In genomic region chr10:102416181-102417094, GRCh38 we compare ENCODE assay signal across 29 cellular contexts. TPM values are rescaled to one million over a fixed set of nuclear protein-coding genes. Genes with fewer than 3 reads are reported as not detected.
DNase-seq lines count a peak whose midpoint lies in the region; ATAC-seq, FAIRE-seq and TF ChIP-seq lines count a peak whose summit lies in the region.
"Had no signal": no experiment of that assay in that cellular context is flagged by ENCODE, and none has a peak within 500 bp of the region (broad histone marks: within the 10 kb centered on the region; RNA-seq: fewer than 3 reads in every experiment).

No MANE protein-coding gene starts in this region.

- no peak overlapping the region for H3K27ac ChIP-seq in left ventricle myocardium inferior (replicated peaks)
- no peak overlapping the region for H3K27ac ChIP-seq in heart right ventricle
- H3K27ac ChIP-seq in mesenchymal stem cell (ENCODE audit: low read length, poor library complexity, severe bottlenecking) = no peak overlapping the region
- no peak overlapping the region for H3K27ac ChIP-seq in osteoblast (ENCODE audit: low read depth, low read length)
- no peak overlapping the region for H3K27ac ChIP-seq in small intestine (ENCODE audit: low read depth in 1 of 2, low read length in 1 of 2)
- H3K27ac ChIP-seq: BLaER1 had no signal

- H3K9ac ChIP-seq in mesenchymal stem cell (ENCODE audit: low read length) = no peak overlapping the region
- H3K9ac ChIP-seq: BLaER1 had no signal

- no peak overlapping the region for H3K4me3 ChIP-seq in left ventricle myocardium inferior
- H3K4me3 ChIP-seq in heart right ventricle = no peak overlapping the region
- no peak overlapping the region for H3K4me3 ChIP-seq in H7 (ENCODE audit: insufficient read depth, low read depth, low read length)
- no peak overlapping the region for H3K4me3 ChIP-seq in mesenchymal stem cell (ENCODE audit: insufficient read depth in 1 of 2, low read depth in 1 of 2, low read length in 2 of 2)
- no peak overlapping the region for H3K4me3 ChIP-seq in osteoblast (ENCODE audit: insufficient read depth, low read length)
- H3K4me3 ChIP-seq in small intestine (ENCODE audit: low read depth in 1 of 2, low read length in 2 of 2) = no peak overlapping the region
- H3K4me3 ChIP-seq: BLaER1, GM23338, HAP-1, K562 had no signal

- peaks cover 79% of the 10 kb centered on the region for H3K27me3 ChIP-seq in left ventricle myocardium inferior (ENCODE audit: low read depth)
- peaks cover 0 to 77% (median 73%) of the 10 kb centered on the region in 7 donors for H3K27me3 ChIP-seq in heart right ventricle
- H3K27me3 ChIP-seq in H7 (ENCODE audit: control insufficient read depth, insufficient read depth, low read length) = peaks cover 6% of the 10 kb centered on the region
- peaks cover 72 to 75% of the 10 kb centered on the region in 2 experiments for H3K27me3 ChIP-seq in mesenchymal stem cell (ENCODE audit: control insufficient read depth in 1 of 2, insufficient read depth in 1 of 2, low read length in 2 of 2)
- H3K27me3 ChIP-seq in osteoblast (ENCODE audit: insufficient read depth, low read length) = peaks cover 47% of the 10 kb centered on the region
- H3K27me3 ChIP-seq in small intestine (ENCODE audit: control insufficient read depth in 2 of 2, insufficient read depth in 2 of 2, low read length in 2 of 2) = peaks cover 5 to 10% of the 10 kb centered on the region in 2 donors

- no peak overlapping the region for H3K18ac ChIP-seq in mesenchymal stem cell (ENCODE audit: low read depth in 1 of 2, low read length in 2 of 2)

- intact Hi-C loops in left ventricle myocardium inferior (cut with micrococcal nuclease) = no loop called here
- intact Hi-C loops in heart right ventricle (cut with DNase I) = loop anchor here in 1 of 10 donors (10.0 kb wide), 1 partner anchor 168 kb away; no protein-coding TSS in a partner anchor

- H3K36me3 ChIP-seq in left ventricle myocardium inferior (no peaks in the 10 kb centered on the region), heart right ventricle (no peaks in the 10 kb centered on the region), H7 (replicated peaks; ENCODE audit: control insufficient read depth, insufficient read depth, low read length) (no peaks in the 10 kb centered on the region), mesenchymal stem cell (ENCODE audit: control insufficient read depth in 1 of 2, insufficient read depth in 2 of 2, low read depth in 1 of 2, low read length in 2 of 2) (no peaks in the 10 kb centered on the region), osteoblast (ENCODE audit: insufficient read depth, low read length) (no peaks in the 10 kb centered on the region), small intestine (ENCODE audit: control insufficient read depth in 2 of 2, insufficient read depth in 2 of 2, low read length in 2 of 2) (no peaks in the 10 kb centered on the region)
- H3K36me3 ChIP-seq: BLaER1, HAP-1 had no signal

- H3K9me3 ChIP-seq in left ventricle myocardium inferior (replicated peaks) (no peaks in the 10 kb centered on the region), heart right ventricle (no peaks in the 10 kb centered on the region), mesenchymal stem cell (ENCODE audit: control insufficient read depth, low read length) (no peaks in the 10 kb centered on the region), osteoblast (ENCODE audit: low read depth, low read length) (no peaks in the 10 kb centered on the region), small intestine (ENCODE audit: control insufficient read depth, low read depth) (no peaks in the 10 kb centered on the region)
- H3K9me3 ChIP-seq: BLaER1, HAP-1 had no signal

- H3K36me3 Mint-ChIP-seq in chondrocyte (ENCODE audit: low read depth) = no peaks in the 10 kb centered on the region

- no peak overlapping the region for H2BK5ac ChIP-seq in mesenchymal stem cell (ENCODE audit: low read depth, low read length, poor library complexity, severe bottlenecking)

- H3K4me3 Mint-ChIP-seq in chondrocyte (ENCODE audit: unreplicated experiment) = no peak overlapping the region
- H3K4me3 Mint-ChIP-seq: GM23338, HFFc6 had no signal

- peak overlapping the region; percentile 18 for H2BK15ac ChIP-seq in mesenchymal stem cell (ENCODE audit: low read depth, poor library complexity, severe bottlenecking)

- H3K23ac ChIP-seq in mesenchymal stem cell (ENCODE audit: low read length in 2 of 2) = no peak overlapping the region

- no peak overlapping the region for H4K8ac ChIP-seq in mesenchymal stem cell (ENCODE audit: low read length)

- no peak overlapping the region for H2BK120ac ChIP-seq in mesenchymal stem cell (ENCODE audit: low read depth, low read length)

- H3K4me1 Mint-ChIP-seq in chondrocyte (ENCODE audit: low read depth) = peaks cover 21% of the 10 kb centered on the region

- H4K91ac ChIP-seq in mesenchymal stem cell (ENCODE audit: low read length) = no peak overlapping the region

- FAIRE-seq in small intestine (lab: Jason Lieb, UNC) = no peak
- FAIRE-seq: A204.1, G401.6, K562 had no signal

- no peaks in the 10 kb centered on the region for H4K20me1 ChIP-seq in osteoblast (ENCODE audit: insufficient read depth, low read length)
- H4K20me1 ChIP-seq: BLaER1 had no signal

- H3K14ac ChIP-seq in mesenchymal stem cell (ENCODE audit: low read length in 2 of 2) = no peak overlapping the region

- DNase-seq in left ventricle myocardium inferior = peak; percentile 7
- DNase-seq in heart right ventricle = no peak
- DNase-seq in H7 = peak; percentile 54
- DNase-seq in mesenchymal stem cell = no peak
- peak; percentile 65 for DNase-seq in osteoblast (ENCODE audit: insufficient read length, low spot score, missing footprints)
- no peak for DNase-seq in chondrocyte (ENCODE audit: low spot score)
- DNase-seq in small intestine = no peak
- no peak for DNase-seq in ecto neural progenitor cell (ENCODE audit: low spot score)
- DNase-seq: COR-L47, HFFc6, NCI-H1092 treated with DMSO at 0.1 percent for 48 hours, NCI-H1436, NCI-H187 treated with DMSO at 0.1 percent for 48 hours, NCI-H2107, NCI-H446, NCI-H524 treated with DMSO at 0.1 percent for 48 hours, NCI-H774, RPMI8226, SHP77 had no signal

- H2AK5ac ChIP-seq in mesenchymal stem cell (ENCODE audit: low read length, severe bottlenecking) = no peak overlapping the region

- H3K79me1 ChIP-seq in mesenchymal stem cell (replicated peaks; ENCODE audit: low read length, poor library complexity, severe bottlenecking) = peaks cover 2% of the 10 kb centered on the region

- H3K4me2 ChIP-seq in mesenchymal stem cell (ENCODE audit: low read length, poor library complexity, severe bottlenecking) = no peak overlapping the region
- H3K4me2 ChIP-seq in osteoblast (ENCODE audit: insufficient read depth, low read length) = no peak overlapping the region
- H3K4me2 ChIP-seq: BLaER1, GM23338 had no signal

- H2AFZ ChIP-seq in mesenchymal stem cell (ENCODE audit: low read depth, low read length) (no peak overlapping the region), osteoblast (ENCODE audit: low read length) (no peak overlapping the region)
- H2AFZ ChIP-seq: GM23338 had no signal

- TF ChIP-seq CTCF in left ventricle myocardium inferior (IDR thresholded peaks at IDR 0.05; ENCODE audit: borderline replicate concordance) (no peak), heart right ventricle (IDR thresholded peaks at IDR 0.05) (no peak), osteoblast (IDR thresholded peaks at IDR 0.05; ENCODE audit: extremely low read depth, low read depth, low read length) (no peak), chondrocyte (IDR thresholded peaks at IDR 0.05) (no peak)

- H3K9me3 Mint-ChIP-seq in chondrocyte (ENCODE audit: low read depth) = no peaks in the 10 kb centered on the region
- H3K9me3 Mint-ChIP-seq: GM23338, HFFc6 had no signal

- no peak overlapping the region for H3K4ac ChIP-seq in mesenchymal stem cell (ENCODE audit: low read depth in 1 of 2, low read length in 2 of 2)

- H3K27ac Mint-ChIP-seq in chondrocyte (ENCODE audit: unreplicated experiment) = no peak overlapping the region
- H3K27ac Mint-ChIP-seq: GM23338, HFFc6 had no signal

- 80 to 82% methylated on average over 30 of the region's 30 CpGs for WGBS in heart right ventricle, 2 donors
- 84% methylated on average over 27 of the region's 30 CpGs for WGBS in mesenchymal stem cell
- WGBS in small intestine, 3 donors = 72 to 80% (median 73%) methylated on average over 28 to 30 of the region's 30 CpGs

- peaks cover 25% of the 10 kb centered on the region for H3K4me1 ChIP-seq in left ventricle myocardium inferior
- peaks cover 11 to 19% (median 16%) of the 10 kb centered on the region in 9 donors for H3K4me1 ChIP-seq in heart right ventricle
- H3K4me1 ChIP-seq in mesenchymal stem cell (ENCODE audit: control insufficient read depth, insufficient read depth, low read depth, low read length) = peaks cover 19% of the 10 kb centered on the region
- peaks cover 13% of the 10 kb centered on the region for H3K4me1 ChIP-seq in osteoblast (ENCODE audit: insufficient read depth, low read length)
- peaks cover 4 to 5% of the 10 kb centered on the region in 2 donors for H3K4me1 ChIP-seq in small intestine (ENCODE audit: control insufficient read depth in 2 of 2, insufficient read depth in 1 of 2, low read depth in 1 of 2, low read length in 1 of 2)

- peaks cover under 1% of the 10 kb centered on the region for H3K79me2 ChIP-seq in osteoblast (ENCODE audit: insufficient read depth, low read length)

- peaks cover 25% of the 10 kb centered on the region for H3K27me3 Mint-ChIP-seq in chondrocyte (ENCODE audit: low read depth)

- H2BK12ac ChIP-seq in mesenchymal stem cell (ENCODE audit: low read length in 2 of 2) = no peak overlapping the region

- ATAC-seq in heart right ventricle = no peak
- ATAC-seq: GM23338, K562 had no signal

RNA-seq across cellular contexts. Expression of gene PSD, which starts 2.1 kb away (rescaled TPM):
- 0.93 TPM for total RNA-seq in left ventricle myocardium inferior
- 1 to 10 TPM in 4 of 10 donors, under 1 TPM in 5, not detected in 1; 0.19 to 1.5 (median 0.61) TPM for total RNA-seq in heart right ventricle
- polyA plus RNA-seq in heart right ventricle = under 1 TPM; 0.37 to 0.42 TPM
- total RNA-seq in H7 (2014; rRNA removed; shearing (Covaris generic)) = 5.2 and 6.1 TPM in 2 replicates
- polyA plus RNA-seq in mesenchymal stem cell (2013, experiment 1 of 2) = 2.6 TPM
- 2.2 TPM for polyA plus RNA-seq in mesenchymal stem cell (2013, experiment 2 of 2)
- 0.29 and 0.72 TPM in 2 replicates for total RNA-seq in osteoblast
- total RNA-seq in chondrocyte = 3.0 to 4.0 TPM (median 4.0 TPM) in 3 replicates
- polyA plus RNA-seq in small intestine = 1 to 10 TPM; 1.1 to 4.4 (median 1.4) TPM
- total RNA-seq: HT1080, M059J had no signal

RNA-seq across cellular contexts. Expression of gene FBXL15, which starts 4.2 kb away (rescaled TPM):
- total RNA-seq in left ventricle myocardium inferior (12.3 TPM), heart right ventricle (10 to 100 TPM in 5 of 10 donors, 1 to 10 TPM in 5; 6.7 to 10.5 (median 9.9) TPM), osteoblast (5.9 and 9.4 TPM in 2 replicates), chondrocyte (8.8 to 10.1 TPM (median 9.0 TPM) in 3 replicates)
- polyA plus RNA-seq in heart right ventricle (10 to 100 TPM; 10.4 to 19.2 TPM), small intestine (10 to 100 TPM; 34.1 to 47.0 (median 35.1) TPM)
- total RNA-seq in H7 (2014; rRNA removed; shearing (Covaris generic)) = 23.0 and 29.8 TPM in 2 replicates
- 7.3 TPM for polyA plus RNA-seq in mesenchymal stem cell (2013, experiment 1 of 2)
- 7.5 TPM for polyA plus RNA-seq in mesenchymal stem cell (2013, experiment 2 of 2)

RNA-seq across cellular contexts. Expression of gene CUEDC2, which starts 15.9 kb away (rescaled TPM):
- total RNA-seq in left ventricle myocardium inferior (72.3 TPM), heart right ventricle (10 to 100 TPM; 65.7 to 84.3 (median 79.1) TPM), osteoblast (46.7 and 46.9 TPM in 2 replicates), chondrocyte (55.1 to 64.3 TPM (median 57.7 TPM) in 3 replicates)
- polyA plus RNA-seq in heart right ventricle (10 to 100 TPM; 60.0 to 81.7 TPM), small intestine (10 to 100 TPM; 23.3 to 43.8 (median 25.7) TPM)
- 51.3 and 64.7 TPM in 2 replicates for total RNA-seq in H7 (2014; rRNA removed; shearing (Covaris generic))
- polyA plus RNA-seq in mesenchymal stem cell (2013, experiment 1 of 2) = 77.8 TPM
- 80.7 TPM for polyA plus RNA-seq in mesenchymal stem cell (2013, experiment 2 of 2)

RNA-seq across cellular contexts. Expression of gene NFKB2, which starts 20.9 kb away (rescaled TPM):
- total RNA-seq in left ventricle myocardium inferior (11.0 TPM), heart right ventricle (10 to 100 TPM in 9 of 10 donors, 1 to 10 TPM in 1; 9.9 to 40.0 (median 15.7) TPM), osteoblast (17.7 and 20.3 TPM in 2 replicates), chondrocyte (29.4 to 38.0 TPM (median 35.9 TPM) in 3 replicates)
- polyA plus RNA-seq in heart right ventricle (10 to 100 TPM; 19.7 to 19.8 TPM), small intestine (10 to 100 TPM; 13.5 to 16.5 (median 14.6) TPM)
- total RNA-seq in H7 (2014; rRNA removed; shearing (Covaris generic)) = 25.3 and 25.6 TPM in 2 replicates
- 11.8 TPM for polyA plus RNA-seq in mesenchymal stem cell (2013, experiment 1 of 2)
- polyA plus RNA-seq in mesenchymal stem cell (2013, experiment 2 of 2) = 11.2 TPM

RNA-seq across cellular contexts. Expression of gene C10orf95, which starts 34.9 kb away (rescaled TPM):
- total RNA-seq in left ventricle myocardium inferior = not detected
- not detected for total RNA-seq in heart right ventricle
- polyA plus RNA-seq in heart right ventricle = not detected
- 0.30 and 0.45 TPM in 2 replicates for total RNA-seq in H7 (2014; rRNA removed; shearing (Covaris generic))
- polyA plus RNA-seq in mesenchymal stem cell (2013, experiment 1 of 2) = not detected
- 0.03 TPM for polyA plus RNA-seq in mesenchymal stem cell (2013, experiment 2 of 2)
- total RNA-seq in osteoblast = not detected in 2 replicates
- total RNA-seq in chondrocyte = not detected in 3 replicates
- under 1 TPM in 1 of 3 donors, not detected in 2; 0.61 TPM for polyA plus RNA-seq in small intestine
- total RNA-seq: M059J, SK-MEL-5 had no signal
- polyA plus RNA-seq: AG04450 had no signal

Comparison
In these comparisons a context has a peak if more than half of its experiments do, and no peak if none do; other contexts are left out.
1. DNase-seq: peak in left ventricle myocardium inferior (single experiment), H7 (single experiment) and osteoblast (single experiment); none in heart right ventricle (0 of 2), mesenchymal stem cell (single experiment), chondrocyte (single experiment), small intestine (single experiment) and ecto neural progenitor cell (single experiment).